In genomic region chr15:92105611-92106010, GRCh38 we compare ENCODE assay signal across 1 cellular context.
TF ChIP-seq lines count a peak whose summit lies in the region.

No MANE protein-coding gene starts in this region.

TF ChIP-seq in H1, 55 proteins besides CTCF, POLR2A, EP300 and RAD21:
- TF ChIP-seq CHD7 (IDR thresholded peaks at IDR 0.05; ENCODE audit: insufficient replicate concordance, low read length) (no peak), ZNF274 (IDR thresholded peaks at IDR 0.05; ENCODE audit: borderline replicate concordance, extremely low read depth, low read length) (no peak), KDM4A (IDR thresholded peaks at IDR 0.05; ENCODE audit: low read depth, low read length, severe bottlenecking) (no peak), SRF (IDR thresholded peaks at IDR 0.05; ENCODE audit: low read depth, low read length) (no peak), SUZ12 (IDR thresholded peaks at IDR 0.05; ENCODE audit: low read length) (no peak), E2F6 (IDR thresholded peaks at IDR 0.05) (no peak), RNF2 (IDR thresholded peaks at IDR 0.05; ENCODE audit: borderline replicate concordance, low read depth, low read length, missing control alignments, poor library complexity, severe bottlenecking) (no peak)
